ENCODE assay signal across 22 cellular contexts in genomic region chr7:1617957-1618356, GRCh38. TPM values are rescaled to one million over a fixed set of nuclear protein-coding genes. Genes with fewer than 3 reads are reported as not detected.
"Had no signal": no experiment of that assay in that cellular context is flagged by ENCODE, and none has a peak within 500 bp of the region (broad histone marks: within the 10 kb centered on the region; RNA-seq: fewer than 3 reads in every experiment).

No MANE protein-coding gene starts in this region.

- H3K9me3 Mint-ChIP-seq: activated B cell treated with CpG ODN at 0.5 μM for 24 hours; activated naive CD4-positive, alpha-beta T cell treated with anti-CD3 and anti-CD28 coated beads for 36 hours; activated T-cell treated with anti-CD3 and anti-CD28 coated beads, Interleukin-2, amount 50 U/mL, for 4 hours had no signal

- H3K36me3 ChIP-seq: brain microvascular endothelial cell, cardiac muscle cell had no signal

- H3K27ac ChIP-seq: brain microvascular endothelial cell, cardiac muscle cell had no signal

- H3K27me3 Mint-ChIP-seq: activated naive CD8-positive, alpha-beta T cell treated with anti-CD3 and anti-CD28 coated beads for 36 hours had no signal

- H3K36me3 Mint-ChIP-seq: activated naive CD8-positive, alpha-beta T cell treated with anti-CD3 and anti-CD28 coated beads for 36 hours had no signal

- DNase-seq: activated B cell treated with CpG ODN at 0.5 μM for 24 hours; activated CD4-positive, alpha-beta T cell treated with anti-CD3 and anti-CD28 coated beads for 1 hour; activated CD4-positive, alpha-beta T cell treated with anti-CD3 and anti-CD28 coated beads, Interleukin-2, amount 10 ng/mL, durations not matched to agents 24 days and 14 days; activated CD4-positive, alpha-beta T cell treated with anti-CD3 and anti-CD28 coated beads, Interleukin-2, amount 50 U/mL, for 48 hours; activated CD8-positive, alpha-beta memory T cell treated with anti-CD3 and anti-CD28 coated beads for 24 hours; activated effector memory CD4-positive, alpha-beta T cell treated with anti-CD3 and anti-CD28 coated beads, Interleukin-2, amount 50 U/mL, for 16 hours; activated naive CD4-positive, alpha-beta T cell treated with anti-CD3 and anti-CD28 coated beads for 36 hours; activated naive CD8-positive, alpha-beta T cell treated with anti-CD3 and anti-CD28 coated beads for 36 hours; activated T-cell treated with anti-CD3 and anti-CD28 coated beads, Interleukin-2, amount 50 U/mL, for 4 hours; brain microvascular endothelial cell; KG1; NCI-H1092; NCI-H1417; NCI-H1694 treated with DMSO at 0.1 percent for 48 hours; NCI-H2029 treated with DMSO at 0.1 percent for 48 hours; NCI-H510A treated with DMSO at 0.1 percent for 48 hours; PC-3; SHP77 treated with DMSO at 0.1 percent for 48 hours had no signal

- H3K27ac Mint-ChIP-seq: activated B cell treated with CpG ODN at 0.5 μM for 24 hours; activated CD4-positive, alpha-beta T cell treated with anti-CD3 and anti-CD28 coated beads, Interleukin-2, amount 10 ng/mL, durations not matched to agents 24 days and 14 days; activated naive CD4-positive, alpha-beta T cell treated with anti-CD3 and anti-CD28 coated beads for 36 hours; activated naive CD8-positive, alpha-beta T cell treated with anti-CD3 and anti-CD28 coated beads for 36 hours; T-helper 1 cell treated with Interleukin-12 subunit alpha and Interleukin-12 subunit beta and Interleukin-4 antibody, amounts not matched to agents 30 μg/mL and 1 μg/mL, for 36 hours had no signal

- H3K4me3 Mint-ChIP-seq: activated B cell treated with CpG ODN at 0.5 μM for 24 hours; activated CD4-positive, alpha-beta T cell treated with anti-CD3 and anti-CD28 coated beads, Interleukin-2, amount 10 ng/mL, durations not matched to agents 24 days and 14 days; activated naive CD4-positive, alpha-beta T cell treated with anti-CD3 and anti-CD28 coated beads for 36 hours; activated naive CD8-positive, alpha-beta T cell treated with anti-CD3 and anti-CD28 coated beads for 36 hours; activated T-cell treated with anti-CD3 and anti-CD28 coated beads, Interleukin-2, amount 50 U/mL, for 4 hours; T-helper 1 cell treated with Interleukin-12 subunit alpha and Interleukin-12 subunit beta and Interleukin-4 antibody, amounts not matched to agents 30 μg/mL and 1 μg/mL, for 36 hours had no signal

- ATAC-seq: activated T-cell treated with anti-CD3 and anti-CD28 coated beads, Interleukin-2, amount 50 U/mL, for 4 hours; PC-3 had no signal

- H3K27me3 ChIP-seq: brain microvascular endothelial cell, cardiac muscle cell had no signal

- H3K4me1 Mint-ChIP-seq: activated B cell treated with CpG ODN at 0.5 μM for 24 hours; activated CD4-positive, alpha-beta T cell treated with anti-CD3 and anti-CD28 coated beads, Interleukin-2, amount 10 ng/mL, durations not matched to agents 24 days and 14 days; activated naive CD8-positive, alpha-beta T cell treated with anti-CD3 and anti-CD28 coated beads for 36 hours had no signal

- H3K4me3 ChIP-seq: cardiac muscle cell had no signal

RNA-seq across cellular contexts. Expression of gene ELFN1, which starts 52.1 kb away (rescaled TPM):
- total RNA-seq: activated B cell treated with CpG ODN at 0.5 μM for 24 hours; activated CD4-positive, alpha-beta T cell treated with anti-CD3 and anti-CD28 coated beads, Interleukin-2, amount 10 ng/mL, durations not matched to agents 24 days and 14 days; activated naive CD4-positive, alpha-beta T cell treated with anti-CD3 and anti-CD28 coated beads for 36 hours; LHCN-M2; M059J had no signal
